ENCODE assay signal across 8 cellular contexts in genomic region chr12:51980051-51980808, GRCh38. TPM values are rescaled to one million over a fixed set of nuclear protein-coding genes. Genes with fewer than 3 reads are reported as not detected.
A peak's percentile ranks its signal among the peaks of the same experiment; 100 is the strongest.
DNase-seq lines count a peak whose midpoint lies in the region; ATAC-seq, FAIRE-seq and TF ChIP-seq lines count a peak whose summit lies in the region.

No MANE protein-coding gene starts in this region.

- peaks cover 10% of the 10 kb centered on the region for H3K36me3 Mint-ChIP-seq in activated CD4-positive, alpha-beta T cell treated with anti-CD3 and anti-CD28 coated beads, Interleukin-2, amount 10 ng/mL, durations not matched to agents 24 days and 14 days (ENCODE audit: low read depth)

- CTCF ChIA-PET in A549 (lab: Yijun Ruan, JAX): interaction anchor here (0.7 to 34.6 kb wide), 22 partner anchors 9 to 136 kb away, joined by 3 to 1544 read pairs (median 4); partner anchors contain the start of genes ACVRL1 and TAMALIN

- H3K4me3 Mint-ChIP-seq in activated CD4-positive, alpha-beta T cell treated with anti-CD3 and anti-CD28 coated beads, Interleukin-2, amount 10 ng/mL, durations not matched to agents 24 days and 14 days: no peak overlapping the region

- peak; percentile 68 to 92 for DNase-seq in A549 (ENCODE audit: low read depth in 1 of 2, low spot score in 1 of 2)
- peak; percentile 83 for DNase-seq in GM13977 (ENCODE audit: low spot score)
- peak; percentile 76 for DNase-seq in NCI-H460 (ENCODE audit: extremely low read depth, low read depth)
- peak; percentile 89 for DNase-seq in activated CD4-positive, alpha-beta T cell treated with anti-CD3 and anti-CD28 coated beads, Interleukin-2, amount 10 ng/mL, durations not matched to agents 24 days and 14 days
- peak; percentile 81 for DNase-seq in dermis blood vessel endothelial cell
- peak; percentile 73 to 77 for DNase-seq in lung microvascular endothelial cell (ENCODE audit: low read depth in 2 of 2)
- DNase-seq in stimulated activated CD8-positive, alpha-beta memory T cell treated with anti-CD3 and anti-CD28 coated beads, Interleukin-4, amount 100 ng/mL, for 24 hours (ENCODE audit: low read depth): peak; percentile 39

- no peaks in the 10 kb centered on the region for H3K9me3 Mint-ChIP-seq in activated CD4-positive, alpha-beta T cell treated with anti-CD3 and anti-CD28 coated beads, Interleukin-2, amount 10 ng/mL, durations not matched to agents 24 days and 14 days

- ATAC-seq in A549 (peak; percentile 81 to 92), HG03175 (IDR thresholded peaks at IDR 0.05; ENCODE audit: unreplicated experiment) (peak; percentile 75)

- H3K4me2 ChIP-seq in A549: no peak overlapping the region

- TF ChIP-seq RAD21 in A549 (conservative IDR thresholded peaks at IDR 0.05 in 1 of 2, IDR thresholded peaks at IDR 0.05 in 1 of 2): peak; percentile 85 to 90

- in situ Hi-C loops in GM13977 (cut with MboI; ENCODE audit: low pct_unique_long_range_greater_than_20kb, low sequenced_read_pairs, unreplicated experiment): no loop called here

- H3K27me3 Mint-ChIP-seq in activated CD4-positive, alpha-beta T cell treated with anti-CD3 and anti-CD28 coated beads, Interleukin-2, amount 10 ng/mL, durations not matched to agents 24 days and 14 days: peaks cover 3% of the 10 kb centered on the region

- no peaks in the 10 kb centered on the region for H3K9me3 ChIP-seq in A549

- H3K4me3 ChIP-seq in A549: no peak overlapping the region

- POLR2A ChIA-PET in A549 (lab: Yijun Ruan, JAX): no interaction called here

- H3K4me1 Mint-ChIP-seq in activated CD4-positive, alpha-beta T cell treated with anti-CD3 and anti-CD28 coated beads, Interleukin-2, amount 10 ng/mL, durations not matched to agents 24 days and 14 days: peaks cover 30% of the 10 kb centered on the region

- H3K27ac Mint-ChIP-seq in activated CD4-positive, alpha-beta T cell treated with anti-CD3 and anti-CD28 coated beads, Interleukin-2, amount 10 ng/mL, durations not matched to agents 24 days and 14 days: no peak overlapping the region

- peak; percentile 67 for FAIRE-seq in A549 (lab: Jason Lieb, UNC)

- no peak for TF ChIP-seq EP300 in A549 (IDR thresholded peaks at IDR 0.05)

- no peak overlapping the region for H3K27ac ChIP-seq in A549

- peaks cover 25% of the 10 kb centered on the region for H3K4me1 ChIP-seq in A549

- peak; percentile 97 for TF ChIP-seq CTCF in A549 (IDR thresholded peaks at IDR 0.05)
- TF ChIP-seq CTCF in GM13977 (IDR thresholded peaks at IDR 0.05; ENCODE audit: extremely low read depth, insufficient read depth, missing control alignments): peak; percentile 96

- TF ChIP-seq POLR2A in A549 (IDR thresholded peaks at IDR 0.05; ENCODE audit: low read length): no peak

- WGBS in A549 (ENCODE audit: missing lambda C conversion rate): 45% methylated on average over 7 of the region's 7 CpGs

- intact Hi-C loops in activated CD4-positive, alpha-beta T cell treated with anti-CD3 and anti-CD28 coated beads, Interleukin-2, amount 10 ng/mL, durations not matched to agents 24 days and 14 days (cut with micrococcal nuclease): loop anchor here (1.0 kb wide), 2 partner anchors 9 to 54 kb away; no protein-coding TSS in a partner anchor

TF ChIP-seq in A549, 52 proteins besides CTCF, POLR2A, EP300 and RAD21:
- no peak for TF ChIP-seq RNF2 (IDR thresholded peaks at IDR 0.05; ENCODE audit: borderline replicate concordance, low read depth)
- TF ChIP-seq NPAS2 (CRISPR knock-in tag; IDR thresholded peaks at IDR 0.05; ENCODE audit: borderline replicate concordance): no peak
- TF ChIP-seq CHD4 (IDR thresholded peaks at IDR 0.05; ENCODE audit: borderline replicate concordance): no peak
- TF ChIP-seq SMC3 (IDR thresholded peaks at IDR 0.05): peak; percentile 85
- TF ChIP-seq ESRRA (IDR thresholded peaks at IDR 0.05; ENCODE audit: borderline replicate concordance, low read length): no peak
- no peak for TF ChIP-seq ZNF302 (CRISPR knock-in tag; IDR thresholded peaks at IDR 0.05)
- TF ChIP-seq KDM5A (IDR thresholded peaks at IDR 0.05): no peak

RNA-seq across cellular contexts. Expression of gene TAMALIN, which starts 26.5 kb away (rescaled TPM):
- 0.22 and 0.35 TPM in 2 replicates for polyA plus RNA-seq in A549 (2011; rRNA removed)
- polyA plus RNA-seq in A549 (2012; cell fraction: cytosol; rRNA removed): 0.44 and 0.53 TPM in 2 replicates
- 1.4 and 3.1 TPM in 2 replicates for polyA plus RNA-seq in A549 (2012; cell fraction: nucleus; rRNA removed)
- polyA plus RNA-seq in A549 (2017; fragmentation: RNase III; extraction: RNeasy Plus Mini Kit Qiagen cat#74134 plus additional on column Dnase treatment): 0.16 to 0.30 TPM (median 0.29 TPM) in 3 replicates
- 0.44 and 0.62 TPM in 2 replicates for polyA minus RNA-seq in A549 (2011; rRNA and poly(A)+ RNA removed)
- total RNA-seq in NCI-H460 (2014; rRNA removed; shearing (Covaris generic)): 0.32 TPM in 1 of 2 replicates, not detected in the other
- 1.1 and 1.4 TPM in 2 replicates for polyA plus RNA-seq in NCI-H460 (2014; cell fraction: nucleus; rRNA removed)
- 10.4 and 12.4 TPM in 2 replicates for total RNA-seq in activated CD4-positive, alpha-beta T cell treated with anti-CD3 and anti-CD28 coated beads, Interleukin-2, amount 10 ng/mL, durations not matched to agents 24 days and 14 days
- total RNA-seq in dermis blood vessel endothelial cell: 35.0 and 49.2 TPM in 2 replicates
- total RNA-seq in lung microvascular endothelial cell: 17.9 and 26.4 TPM in 2 replicates

RNA-seq across cellular contexts. Expression of gene ACVR1B, which starts 28.7 kb away (rescaled TPM):
- 18.4 and 20.1 TPM in 2 replicates for polyA plus RNA-seq in A549 (2011; rRNA removed)
- 12.9 and 16.6 TPM in 2 replicates for polyA plus RNA-seq in A549 (2012; cell fraction: cytosol; rRNA removed)
- 16.8 and 19.9 TPM in 2 replicates for polyA plus RNA-seq in A549 (2012; cell fraction: nucleus; rRNA removed)
- polyA plus RNA-seq in A549 (2017; fragmentation: RNase III; extraction: RNeasy Plus Mini Kit Qiagen cat#74134 plus additional on column Dnase treatment): 13.2 to 15.2 TPM (median 14.6 TPM) in 3 replicates
- 20.2 and 24.6 TPM in 2 replicates for polyA minus RNA-seq in A549 (2011; rRNA and poly(A)+ RNA removed)
- total RNA-seq in NCI-H460 (2014; rRNA removed; shearing (Covaris generic)): 7.4 and 7.7 TPM in 2 replicates
- polyA plus RNA-seq in NCI-H460 (2014; cell fraction: nucleus; rRNA removed): 5.3 and 7.3 TPM in 2 replicates
- 7.1 and 8.1 TPM in 2 replicates for total RNA-seq in activated CD4-positive, alpha-beta T cell treated with anti-CD3 and anti-CD28 coated beads, Interleukin-2, amount 10 ng/mL, durations not matched to agents 24 days and 14 days
- total RNA-seq in dermis blood vessel endothelial cell: 9.9 and 17.4 TPM in 2 replicates
- total RNA-seq in lung microvascular endothelial cell: 8.5 and 15.1 TPM in 2 replicates

Comparison
In these comparisons a context has a peak if more than half of its experiments do, and no peak if none do; other contexts are left out.
1. DNase-seq: peak in every context shown above with its lines; median percentile 89 in activated CD4-positive, alpha-beta T cell treated with anti-CD3 and anti-CD28 coated beads, Interleukin-2, amount 10 ng/mL, durations not matched to agents 24 days and 14 days; 83 in GM13977; 81 in dermis blood vessel endothelial cell; 80 in A549; 76 in NCI-H460; 75 in lung microvascular endothelial cell; 39 in stimulated activated CD8-positive, alpha-beta memory T cell treated with anti-CD3 and anti-CD28 coated beads, Interleukin-4, amount 100 ng/mL, for 24 hours.